In the genomic region with DNA sequence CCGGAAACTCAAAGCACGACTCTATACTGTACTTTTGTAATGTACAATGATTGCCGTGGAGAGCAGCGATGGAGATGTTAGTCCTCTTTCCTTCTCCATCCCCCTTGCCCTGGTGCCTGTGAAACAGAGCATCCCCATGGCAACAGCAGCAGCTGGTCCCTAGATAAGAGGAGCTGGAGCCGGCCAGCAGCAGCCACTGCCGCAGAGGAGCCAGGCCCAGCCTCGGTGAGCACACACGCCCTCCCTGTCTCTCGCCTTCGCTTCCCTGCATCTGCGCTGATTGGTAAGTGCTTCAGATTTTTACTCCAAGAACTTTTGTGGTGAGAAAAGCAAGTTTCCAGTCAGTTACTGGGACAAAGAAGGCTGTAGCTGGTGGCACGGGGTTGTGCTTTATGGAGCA, we compare ENCODE assay signal across 14 cellular contexts. TPM values are rescaled to one million over a fixed set of nuclear protein-coding genes. Genes with fewer than 3 reads are reported as not detected.
A peak's percentile ranks its signal among the peaks of the same experiment; 100 is the strongest.
DNase-seq lines count a peak whose midpoint lies in the region; ATAC-seq and TF ChIP-seq lines count a peak whose summit lies in the region.
"Had no signal": no experiment of that assay in that cellular context is flagged by ENCODE, and none has a peak within 500 bp of the region (broad histone marks: within the 10 kb centered on the region; RNA-seq: fewer than 3 reads in every experiment).

Gene PPP1R17, plus strand, starts transcription at position 192 of the 400 bp plus-strand sequence. CDS start 5,227 bp downstream, outside the sequence.

- WGBS in mammary epithelial cell (ENCODE audit: low coverage, missing lambda C conversion rate): 98% methylated on average over 10 of the region's 12 CpGs

- H3K9me3 ChIP-seq in right atrium auricular region: no peaks in the 10 kb centered on the region
- no peaks in the 10 kb centered on the region for H3K9me3 ChIP-seq in mammary epithelial cell (replicated peaks; ENCODE audit: insufficient read depth, low read length)

- H3K27me3 ChIP-seq in right atrium auricular region (no peaks in the 10 kb centered on the region), mammary epithelial cell (ENCODE audit: insufficient read depth, low read length) (no peaks in the 10 kb centered on the region)

- no peak within 1 kb of the TSS for H2AFZ ChIP-seq in mammary epithelial cell (ENCODE audit: low read depth, low read length)

- no peak for TF ChIP-seq CTCF in right atrium auricular region (IDR thresholded peaks at IDR 0.05)
- TF ChIP-seq CTCF in mammary epithelial cell (conservative IDR thresholded peaks at IDR 0.05 in 1 of 2, IDR thresholded peaks at IDR 0.05 in 1 of 2; ENCODE audit: extremely low read depth in 1 of 2, insufficient read depth in 1 of 2, low read depth in 1 of 2, low read length in 2 of 2): no peak

- dilution Hi-C loops in mammary epithelial cell (cut with HindIII; ENCODE audit: low sequenced_read_pairs): no loop called here

- no TSS peak for BruUV-seq in mammary epithelial cell (replicated peaks; lab: Mats Ljungman, UMichigan)

- H3K27ac ChIP-seq in right atrium auricular region (no peak within 1 kb of the TSS), mammary epithelial cell (ENCODE audit: insufficient read depth, low read depth, low read length) (no peak within 1 kb of the TSS)
- H3K27ac ChIP-seq: epithelial cell of prostate had no signal

- H3K4me3 ChIP-seq in right atrium auricular region (no peak within 1 kb of the TSS), mammary epithelial cell (replicated peaks in 1 of 3; ENCODE audit: insufficient read depth in 1 of 3, low read depth in 2 of 3, low read length in 3 of 3) (no peak within 1 kb of the TSS)

- DNase-seq in Right ventricle myocardium superior (peak; percentile 67), right atrium auricular region (ENCODE audit: low spot score) (no peak), SK-N-DZ (ENCODE audit: low spot score) (peak; percentile 55), iPS DF 19.7 (ENCODE audit: low read depth, low spot score) (peak; percentile 64), mammary epithelial cell (no peak), NAMALWA (ENCODE audit: low spot score) (no peak), NCI-H1930 (lab: John Stamatoyannopoulos, UW) (no peak)
- DNase-seq: activated naive CD4-positive, alpha-beta T cell treated with anti-CD3 and anti-CD28 coated beads, Interleukin-2, amount 50 U/mL, for 16 hours; NCI-H446; RPMI8226; trophoblast cell had no signal

- H3K79me2 ChIP-seq in mammary epithelial cell (ENCODE audit: insufficient read depth, low read length): no peaks in the 10 kb centered on the region

- intact Hi-C loops in Right ventricle myocardium superior (cut with DNase I): no loop called here
- intact Hi-C loops in mammary epithelial cell (cut with micrococcal nuclease): no loop called here

- ATAC-seq in Right ventricle myocardium superior (ENCODE audit: poor library complexity): peak; percentile 68
- no peak for ATAC-seq in GM21528 (IDR thresholded peaks at IDR 0.05; ENCODE audit: low FRiP score, unreplicated experiment)

- H3K4me2 ChIP-seq in mammary epithelial cell (ENCODE audit: insufficient read depth, low read depth, low read length): no peak within 1 kb of the TSS

- H3K9ac ChIP-seq in mammary epithelial cell (ENCODE audit: insufficient read depth, low read length): no peak within 1 kb of the TSS

- CTCF ChIA-PET in mammary epithelial cell (lab: Charles Lee; ENCODE audit: low non-redundant PET): no interaction called here

- H3K4me1 ChIP-seq in right atrium auricular region (no peaks in the 10 kb centered on the region), mammary epithelial cell (ENCODE audit: insufficient read depth, low read length) (no peaks in the 10 kb centered on the region)

- no peaks in the 10 kb centered on the region for H4K20me1 ChIP-seq in mammary epithelial cell (ENCODE audit: insufficient read depth, low read length)

- H3K36me3 ChIP-seq in right atrium auricular region (no peaks in the 10 kb centered on the region), mammary epithelial cell (ENCODE audit: insufficient read depth, low read length) (no peaks in the 10 kb centered on the region)

- in situ Hi-C loops in mammary epithelial cell (cut with MboI; ENCODE audit: low sequenced_read_pairs in 2 of 2): no loop called here

RNA-seq across cellular contexts. Expression of gene PPP1R17, which starts in this region (rescaled TPM):
- not detected for total RNA-seq in Right ventricle myocardium superior
- not detected for total RNA-seq in right atrium auricular region
- polyA plus RNA-seq in SK-N-DZ (2014; cell fraction: cytosol; rRNA removed): 4.3 and 6.8 TPM in 2 replicates
- polyA plus RNA-seq in SK-N-DZ (2014; cell fraction: nucleus; rRNA removed): 2.3 and 4.2 TPM in 2 replicates
- total RNA-seq in mammary epithelial cell: not detected
- not detected for polyA plus RNA-seq in mammary epithelial cell
- not detected for polyA minus RNA-seq in mammary epithelial cell
- total RNA-seq: mesothelial cell of epicardium had no signal

Comparison
In these comparisons a context has a peak if more than half of its experiments do, and no peak if none do; other contexts are left out.
1. Peak in DNase-seq and ATAC-seq in Right ventricle myocardium superior; RNA of the gene not detected or under 1 TPM.
2. DNase-seq: peak in SK-N-DZ (single experiment) and iPS DF 19.7 (single experiment); none in right atrium auricular region (single experiment), mammary epithelial cell (single experiment), NAMALWA (single experiment) and NCI-H1930 (0 of 2).